ENCODE assay signal across 22 cellular contexts in genomic region chr6:89258912-89259311, GRCh38. TPM values are rescaled to one million over a fixed set of nuclear protein-coding genes. Genes with fewer than 3 reads are reported as not detected.
DNase-seq lines count a peak whose midpoint lies in the region; ATAC-seq and TF ChIP-seq lines count a peak whose summit lies in the region.
"Had no signal": no experiment of that assay in that cellular context is flagged by ENCODE, and none has a peak within 500 bp of the region (broad histone marks: within the 10 kb centered on the region; RNA-seq: fewer than 3 reads in every experiment).

No MANE protein-coding gene starts in this region.

- 73 to 84% (median 79%) methylated on average over 3 of the region's 3 CpGs for WGBS in stomach, 5 donors
- WGBS in GM23248 (ENCODE audit: low coverage in 1 of 2, low lambda C conversion rate in 2 of 2, missing lambda C conversion rate in 2 of 2), 2 experiments = 34 to 42% methylated on average over 3 of the region's 3 CpGs

- no peak for TF ChIP-seq EP300 in stomach (IDR thresholded peaks at IDR 0.05)

- TF ChIP-seq POLR2A in stomach (IDR thresholded peaks at IDR 0.05) = no peak

- no peaks in the 10 kb centered on the region for H3K4me1 ChIP-seq in osteoblast (ENCODE audit: insufficient read depth, low read length)
- H3K4me1 ChIP-seq in stomach = peaks cover 0 to 15% (median 9%) of the 10 kb centered on the region in 4 donors
- H3K4me1 ChIP-seq in GM23248 (ENCODE audit: insufficient read depth) = no peaks in the 10 kb centered on the region
- H3K4me1 ChIP-seq: BE2C, gastroesophageal sphincter, neural progenitor cell, upper lobe of left lung had no signal

- H3K79me2 ChIP-seq in osteoblast (ENCODE audit: insufficient read depth, low read length) = no peaks in the 10 kb centered on the region
- no peaks in the 10 kb centered on the region for H3K79me2 ChIP-seq in GM23248 (ENCODE audit: insufficient read depth)

- H3K36me3 ChIP-seq in osteoblast (ENCODE audit: insufficient read depth, low read length) (no peaks in the 10 kb centered on the region), stomach (no peaks in the 10 kb centered on the region), GM23248 (ENCODE audit: low read depth) (no peaks in the 10 kb centered on the region)
- H3K36me3 ChIP-seq: BE2C, gastroesophageal sphincter, neural progenitor cell, upper lobe of left lung had no signal

- H2AFZ ChIP-seq in osteoblast (ENCODE audit: low read length) (no peak overlapping the region), GM23248 (no peak overlapping the region)
- H2AFZ ChIP-seq: neural progenitor cell had no signal

- no peaks in the 10 kb centered on the region for H3K9me3 ChIP-seq in osteoblast (ENCODE audit: low read depth, low read length)
- no peaks in the 10 kb centered on the region for H3K9me3 ChIP-seq in stomach
- no peaks in the 10 kb centered on the region for H3K9me3 ChIP-seq in GM23248 (ENCODE audit: low read depth)
- H3K9me3 ChIP-seq: BE2C, gastroesophageal sphincter, upper lobe of left lung had no signal

- H3K27ac ChIP-seq in osteoblast (ENCODE audit: low read depth, low read length) (no peak overlapping the region), stomach (no peak overlapping the region), GM23248 (no peak overlapping the region)
- H3K27ac ChIP-seq: 22Rv1, dorsolateral prefrontal cortex, gastroesophageal sphincter, neural progenitor cell, upper lobe of left lung had no signal

- in situ Hi-C loops in GM23248 (cut with MboI) = no loop called here

- H3K4me2 ChIP-seq in osteoblast (ENCODE audit: insufficient read depth, low read length) (no peak overlapping the region), GM23248 (ENCODE audit: unreplicated experiment) (no peak overlapping the region)
- H3K4me2 ChIP-seq: neural progenitor cell had no signal

- H3F3A ChIP-seq in GM23248 (ENCODE audit: insufficient read depth) = no peaks in the 10 kb centered on the region

- H3K4me3 ChIP-seq in osteoblast (ENCODE audit: insufficient read depth, low read length) (no peak overlapping the region), stomach (no peak overlapping the region), GM23248 (no peak overlapping the region)
- H3K4me3 ChIP-seq: dorsolateral prefrontal cortex, gastroesophageal sphincter, neural progenitor cell, upper lobe of left lung had no signal

- intact Hi-C loops in stomach (cut with DNase I; ENCODE audit: low total_unique reads) = no loop called here

- no peak overlapping the region for H3K9ac ChIP-seq in GM23248
- H3K9ac ChIP-seq: neural progenitor cell had no signal

- no peaks in the 10 kb centered on the region for H3K9me2 ChIP-seq in GM23248 (ENCODE audit: insufficient read depth)

- DNase-seq in NCI-H345 (lab: John Stamatoyannopoulos, UW) (peak; percentile 3), NCI-H345 treated with DMSO at 0.1 percent for 48 hours (lab: John Stamatoyannopoulos, UW; ENCODE audit: unreplicated experiment) (no peak), osteoblast (ENCODE audit: insufficient read length, low spot score, missing footprints) (peak; percentile 26), NK-92 (lab: John Stamatoyannopoulos, UW; ENCODE audit: unreplicated experiment) (no peak), stomach (no peak), GM23248 (no peak)
- DNase-seq: activated CD4-positive, alpha-beta T cell treated with anti-CD3 and anti-CD28 coated beads, Interleukin-2, amount 50 U/mL, for 48 hours; activated T-cell treated with anti-CD3 and anti-CD28 coated beads, Interleukin-2, amount 50 U/mL, for 72 hours; BE2C; dorsolateral prefrontal cortex; GF-D8; NCI-H1436 treated with DMSO at 0.1 percent for 48 hours; retina; upper lobe of left lung had no signal

- H3K27me3 ChIP-seq in osteoblast (ENCODE audit: insufficient read depth, low read length) = no peaks in the 10 kb centered on the region
- no peaks in the 10 kb centered on the region for H3K27me3 ChIP-seq in stomach
- no peaks in the 10 kb centered on the region for H3K27me3 ChIP-seq in GM23248 (replicated peaks; ENCODE audit: insufficient read depth)
- H3K27me3 ChIP-seq: BE2C, gastroesophageal sphincter, neural progenitor cell, upper lobe of left lung had no signal

- H4K20me1 ChIP-seq in osteoblast (ENCODE audit: insufficient read depth, low read length) (no peaks in the 10 kb centered on the region), GM23248 (ENCODE audit: insufficient read depth) (no peaks in the 10 kb centered on the region)

- no peak for TF ChIP-seq CTCF in osteoblast (IDR thresholded peaks at IDR 0.05; ENCODE audit: extremely low read depth, low read depth, low read length)
- no peak for TF ChIP-seq CTCF in stomach (IDR thresholded peaks at IDR 0.05)

- peak; percentile 58 for ATAC-seq in GM21526 (IDR thresholded peaks at IDR 0.05; ENCODE audit: low FRiP score, unreplicated experiment)
- peak; percentile 61 for ATAC-seq in HG03064 (IDR thresholded peaks at IDR 0.05; ENCODE audit: low read depth, unreplicated experiment)
- ATAC-seq: activated T-cell treated with anti-CD3 and anti-CD28 coated beads, Interleukin-2, amount 50 U/mL, for 72 hours; gastroesophageal sphincter; HCT116; left lobe of liver had no signal

RNA-seq across cellular contexts. Expression of gene GABRR1, which starts 41.8 kb away (rescaled TPM):
- total RNA-seq in osteoblast (not detected in 2 replicates), stomach (under 1 TPM in 1 of 5 donors, not detected in 4; 0.45 TPM)
- polyA plus RNA-seq in stomach (under 1 TPM in 1 of 3 donors, not detected in 2; 0.15 TPM), GM23248 (2016; fragmentation: Nextera tagmentation; extraction: Ambion mirVana) (not detected in 2 replicates)
- total RNA-seq in GM23248 (2014; rRNA removed; shearing (Covaris generic)) = not detected in 2 replicates
- total RNA-seq: activated T-cell treated with anti-CD3 and anti-CD28 coated beads, Interleukin-2, amount 50 U/mL, for 72 hours; dorsolateral prefrontal cortex; epithelial cell of proximal tubule; left lobe of liver; upper lobe of left lung had no signal

RNA-seq across cellular contexts. Expression of gene GABRR2, which starts 56.2 kb away (rescaled TPM):
- total RNA-seq in osteoblast (not detected in 2 replicates), stomach (1 to 10 TPM in 1 of 5 donors, under 1 TPM in 1, not detected in 3; 0.73 to 7.6 TPM)
- polyA plus RNA-seq in stomach (under 1 TPM in 1 of 3 donors, not detected in 2; 0.15 TPM), GM23248 (2016; fragmentation: Nextera tagmentation; extraction: Ambion mirVana) (not detected in 2 replicates)
- total RNA-seq in GM23248 (2014; rRNA removed; shearing (Covaris generic)) = not detected in 2 replicates

Comparison
In these comparisons a context has a peak if more than half of its experiments do, and no peak if none do; other contexts are left out.
1. DNase-seq: peak in NCI-H345 (single experiment) and osteoblast (single experiment); none in NCI-H345 treated with DMSO at 0.1 percent for 48 hours (single experiment), NK-92 (single experiment), stomach (single experiment) and GM23248 (single experiment).